8 cellular contexts compared by ENCODE assay signal in the genomic region with DNA sequence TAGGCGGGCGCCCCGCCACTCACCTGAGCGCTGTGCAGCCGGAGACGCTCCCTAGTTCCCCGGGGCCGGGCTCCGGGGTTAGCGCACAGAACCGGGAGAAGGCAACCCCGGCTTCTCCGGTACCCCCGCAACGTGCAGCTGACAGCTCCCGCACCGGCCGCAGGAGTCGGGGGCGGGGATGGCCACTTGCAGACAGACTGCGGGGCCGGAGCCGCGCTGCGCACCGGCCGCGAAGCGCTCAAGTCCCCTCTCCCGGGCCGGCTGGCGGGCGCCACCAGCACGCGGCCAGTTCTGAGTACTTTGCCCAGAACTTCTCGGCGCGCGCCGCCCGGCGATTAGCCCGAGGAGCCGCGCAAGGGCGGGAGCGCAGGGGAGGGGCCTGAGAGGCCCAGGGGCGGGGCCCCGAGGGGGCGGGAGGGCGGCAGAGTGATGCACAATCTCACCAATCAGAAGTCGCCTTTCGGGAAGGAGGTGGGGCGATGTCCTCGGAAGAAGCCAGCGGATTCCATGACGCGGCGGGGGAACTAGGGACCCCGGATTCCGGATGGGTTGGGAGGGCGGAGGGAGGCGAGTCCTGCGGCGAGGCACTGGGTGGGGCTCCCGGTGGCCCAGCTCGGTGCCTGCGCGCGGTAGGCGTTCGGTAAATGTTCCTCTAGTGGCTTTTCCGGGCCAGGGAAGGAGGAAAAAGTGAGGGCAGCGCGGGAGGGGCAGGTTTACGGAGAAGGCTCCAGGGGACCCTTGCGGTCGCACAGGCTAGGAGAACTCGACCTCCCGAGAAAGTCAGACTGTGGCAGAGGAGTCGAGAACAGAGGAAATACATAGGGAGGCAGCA. TPM values are rescaled to one million over a fixed set of nuclear protein-coding genes. Genes with fewer than 3 reads are reported as not detected.
A peak's percentile ranks its signal among the peaks of the same experiment; 100 is the strongest.
DNase-seq lines count a peak whose midpoint lies in the region; ATAC-seq and TF ChIP-seq lines count a peak whose summit lies in the region.

A gene with protein sequence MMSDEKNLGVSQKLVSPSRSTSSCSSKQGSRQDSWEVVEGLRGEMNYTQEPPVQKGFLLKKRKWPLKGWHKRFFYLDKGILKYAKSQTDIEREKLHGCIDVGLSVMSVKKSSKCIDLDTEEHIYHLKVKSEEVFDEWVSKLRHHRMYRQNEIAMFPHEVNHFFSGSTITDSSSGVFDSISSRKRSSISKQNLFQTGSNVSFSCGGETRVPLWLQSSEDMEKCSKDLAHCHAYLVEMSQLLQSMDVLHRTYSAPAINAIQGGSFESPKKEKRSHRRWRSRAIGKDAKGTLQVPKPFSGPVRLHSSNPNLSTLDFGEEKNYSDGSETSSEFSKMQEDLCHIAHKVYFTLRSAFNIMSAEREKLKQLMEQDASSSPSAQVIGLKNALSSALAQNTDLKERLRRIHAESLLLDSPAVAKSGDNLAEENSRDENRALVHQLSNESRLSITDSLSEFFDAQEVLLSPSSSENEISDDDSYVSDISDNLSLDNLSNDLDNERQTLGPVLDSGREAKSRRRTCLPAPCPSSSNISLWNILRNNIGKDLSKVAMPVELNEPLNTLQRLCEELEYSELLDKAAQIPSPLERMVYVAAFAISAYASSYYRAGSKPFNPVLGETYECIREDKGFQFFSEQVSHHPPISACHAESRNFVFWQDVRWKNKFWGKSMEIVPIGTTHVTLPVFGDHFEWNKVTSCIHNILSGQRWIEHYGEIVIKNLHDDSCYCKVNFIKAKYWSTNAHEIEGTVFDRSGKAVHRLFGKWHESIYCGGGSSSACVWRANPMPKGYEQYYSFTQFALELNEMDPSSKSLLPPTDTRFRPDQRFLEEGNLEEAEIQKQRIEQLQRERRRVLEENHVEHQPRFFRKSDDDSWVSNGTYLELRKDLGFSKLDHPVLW (minus strand): TSS at position 316 of the 832 bp plus-strand sequence. CDS start 87,706 bp downstream, outside the sequence.

- ATAC-seq in HG02678 (IDR thresholded peaks at IDR 0.05; ENCODE audit: unreplicated experiment) (peak; percentile 76), heart right ventricle (peak; percentile 97 to 99 (median 98)), upper lobe of right lung (peak; percentile 97)

- TF ChIP-seq CTCF in GM12865 (IDR thresholded peaks at IDR 0.05; ENCODE audit: insufficient read depth, low read depth, low read length, missing control alignments) (no peak), heart right ventricle (IDR thresholded peaks at IDR 0.05) (no peak), upper lobe of right lung (IDR thresholded peaks at IDR 0.05) (no peak)

- no peaks in the 10 kb centered on the region for H3K27me3 ChIP-seq in adipocyte (replicated peaks; ENCODE audit: control insufficient read depth, insufficient read depth, low read length)
- peaks cover 0 to 14% (median 0%) of the 10 kb centered on the region in 7 donors for H3K27me3 ChIP-seq in heart right ventricle
- no peaks in the 10 kb centered on the region for H3K27me3 ChIP-seq in upper lobe of right lung

- H3K9ac ChIP-seq in adipocyte (ENCODE audit: low read length): peak within 1 kb of the TSS; percentile 94

- intact Hi-C loops in heart right ventricle (cut with DNase I): loop anchor here (2.0 to 10.0 kb wide), 10 partner anchors 75 to 202 kb away; a partner anchor contains a TSS
- intact Hi-C loops in posterior vena cava (cut with DNase I): loop anchor here in 1 of 2 donors (5.0 kb wide), 1 partner anchor 153 kb away; no protein-coding TSS in a partner anchor
- intact Hi-C loops in upper lobe of right lung (cut with DNase I): no loop called here

- H3K9me3 ChIP-seq in adipocyte (ENCODE audit: control insufficient read depth, low read length): no peaks in the 10 kb centered on the region
- no peaks in the 10 kb centered on the region for H3K9me3 ChIP-seq in heart right ventricle
- no peaks in the 10 kb centered on the region for H3K9me3 ChIP-seq in upper lobe of right lung

- 0% methylated on average over 79 to 81 of the region's 81 CpGs for WGBS in heart right ventricle, 2 donors

- DNase-seq in GM12865 (ENCODE audit: low read depth) (peak; percentile 97), NCI-H1417 (lab: John Stamatoyannopoulos, UW) (peak; percentile 90 to 97 (median 95)), T follicular helper cell (ENCODE audit: low read depth) (peak; percentile 93), adipocyte (ENCODE audit: low read depth) (peak; percentile 99), heart right ventricle (peak; percentile 94 to 95), posterior vena cava (ENCODE audit: low spot score) (peak; percentile 98), upper lobe of right lung (peak; percentile 96)

- H3K36me3 ChIP-seq in adipocyte (ENCODE audit: control insufficient read depth, insufficient read depth, low read length, severe bottlenecking) (no peaks in the 10 kb centered on the region), heart right ventricle (no peaks in the 10 kb centered on the region), upper lobe of right lung (no peaks in the 10 kb centered on the region)

- peaks cover 14% of the 10 kb centered on the region for H3K4me1 ChIP-seq in adipocyte (ENCODE audit: control insufficient read depth, insufficient read depth, low read length)
- peaks cover 0 to 69% (median 12%) of the 10 kb centered on the region in 9 donors for H3K4me1 ChIP-seq in heart right ventricle
- peaks cover 5% of the 10 kb centered on the region for H3K4me1 ChIP-seq in upper lobe of right lung

- H3K27ac ChIP-seq in heart right ventricle (peak within 1 kb of the TSS; percentile 59 to 92 (median 84)), upper lobe of right lung (peak within 1 kb of the TSS; percentile 79)

- H3K4me3 ChIP-seq in GM12865 (ENCODE audit: low read depth, low read length) (peak within 1 kb of the TSS; percentile 88), adipocyte (ENCODE audit: low read length) (peak within 1 kb of the TSS; percentile 95), heart right ventricle (peak within 1 kb of the TSS; percentile 58 to 90 (median 76)), upper lobe of right lung (peak within 1 kb of the TSS; percentile 60)

RNA-seq across cellular contexts. Expression of the gene that starts here (rescaled TPM):
- total RNA-seq in heart right ventricle (10 to 100 TPM in 1 of 10 donors, 1 to 10 TPM in 9; 1.8 to 10.6 (median 4.6) TPM), posterior vena cava (1 to 10 TPM; 5.0 to 9.1 TPM), upper lobe of right lung (23.7 TPM)
- 1 to 10 TPM; 1.2 to 2.5 TPM for polyA plus RNA-seq in heart right ventricle

Comparison
In these comparisons a context has a peak if more than half of its experiments do, and no peak if none do; other contexts are left out.
1. Peak in every context shown above with its lines: DNase-seq, ATAC-seq, H3K4me3 ChIP-seq and H3K27ac ChIP-seq.